ENCODE assay signal across 13 cellular contexts in genomic region chr10:43881657-43882056, GRCh38.
DNase-seq lines count a peak whose midpoint lies in the region; ATAC-seq and TF ChIP-seq lines count a peak whose summit lies in the region.
"Had no signal": no experiment of that assay in that cellular context is flagged by ENCODE, and none has a peak within 500 bp of the region (broad histone marks: within the 10 kb centered on the region; RNA-seq: fewer than 3 reads in every experiment).

No MANE protein-coding gene starts in this region.

- in situ Hi-C loops in IMR-90 (cut with MboI; ENCODE audit: low sequenced_read_pairs): no loop called here

- H3K36me3 ChIP-seq in left ventricle myocardium inferior: no peaks in the 10 kb centered on the region
- H3K36me3 ChIP-seq in IMR-90 (ENCODE audit: control insufficient read depth, insufficient read depth, low read length): no peaks in the 10 kb centered on the region
- no peaks in the 10 kb centered on the region for H3K36me3 ChIP-seq in mesenchymal stem cell (ENCODE audit: control insufficient read depth in 1 of 2, insufficient read depth in 2 of 2, low read depth in 1 of 2, low read length in 2 of 2)

- BruUV-seq in IMR-90 (replicated peaks; lab: Mats Ljungman, UMichigan): no TSS peak

- peak overlapping the region; percentile 19 for H3K27ac ChIP-seq in left ventricle myocardium inferior (replicated peaks)
- H3K27ac ChIP-seq in IMR-90 (ENCODE audit: insufficient read depth, low read length): no peak overlapping the region
- H3K27ac ChIP-seq in mesenchymal stem cell (ENCODE audit: low read length, poor library complexity, severe bottlenecking): no peak overlapping the region

- H3K9me3 ChIP-seq in left ventricle myocardium inferior (replicated peaks): no peaks in the 10 kb centered on the region
- H3K9me3 ChIP-seq in IMR-90 (ENCODE audit: control insufficient read depth, insufficient read depth, low read length): no peaks in the 10 kb centered on the region
- H3K9me3 ChIP-seq in mesenchymal stem cell (ENCODE audit: control insufficient read depth, low read length): no peaks in the 10 kb centered on the region

- H3K4ac ChIP-seq in IMR-90 (ENCODE audit: low read depth, low read length) (peak overlapping the region; percentile 47; the same call in 1 of the 2 replicates), mesenchymal stem cell (ENCODE audit: low read depth in 1 of 2, low read length in 2 of 2) (no peak overlapping the region)

- TF ChIP-seq CTCF in left ventricle myocardium inferior (IDR thresholded peaks at IDR 0.05; ENCODE audit: borderline replicate concordance) (no peak), IMR-90 (conservative IDR thresholded peaks at IDR 0.05; ENCODE audit: low read depth, low read length) (no peak), type B pancreatic cell (conservative IDR thresholded peaks at IDR 0.05) (no peak)

- H4K8ac ChIP-seq in IMR-90 (ENCODE audit: low read depth in 2 of 2, low read length in 2 of 2): 0 out of 4 replicates have a peak overlapping the region, but pooled peaks of 1 of the 2 experiments have one; percentile 40
- H4K8ac ChIP-seq in mesenchymal stem cell (ENCODE audit: low read length): no peak overlapping the region

- peak overlapping the region; percentile 56; the same call in 1 of the 2 replicates for H2BK20ac ChIP-seq in IMR-90 (ENCODE audit: low read depth, low read length)

- H3K23ac ChIP-seq in IMR-90 (ENCODE audit: low read depth, low read length): no peak overlapping the region
- no peak overlapping the region for H3K23ac ChIP-seq in mesenchymal stem cell (ENCODE audit: low read length in 2 of 2)

- peak overlapping the region; percentile 57 for H2BK120ac ChIP-seq in IMR-90 (ENCODE audit: low read depth, low read length)
- no peak overlapping the region for H2BK120ac ChIP-seq in mesenchymal stem cell (ENCODE audit: low read depth, low read length)

- ATAC-seq in IMR-90 (ENCODE audit: low read depth) (no peak), esophagus mucosa (no peak)
- ATAC-seq: HCT116 had no signal

- peak overlapping the region; percentile 69 for H2AK5ac ChIP-seq in IMR-90 (ENCODE audit: low read depth, low read length)
- no peak overlapping the region for H2AK5ac ChIP-seq in mesenchymal stem cell (ENCODE audit: low read length, severe bottlenecking)

- peaks cover 39% of the 10 kb centered on the region for H3K4me1 ChIP-seq in left ventricle myocardium inferior
- peaks cover 17% of the 10 kb centered on the region for H3K4me1 ChIP-seq in IMR-90 (ENCODE audit: control insufficient read depth, insufficient read depth, low read length)
- no peaks in the 10 kb centered on the region for H3K4me1 ChIP-seq in mesenchymal stem cell (ENCODE audit: control insufficient read depth, insufficient read depth, low read depth, low read length)

- H3K9me3 Mint-ChIP-seq in type B pancreatic cell: no peaks in the 10 kb centered on the region
- H3K9me3 Mint-ChIP-seq: CD4-positive, alpha-beta T cell had no signal

- POLR2A ChIA-PET in IMR-90 (lab: Charles Lee; ENCODE audit: unreplicated experiment): no interaction called here

- no peak for TF ChIP-seq RAD21 in IMR-90 (IDR thresholded peaks at IDR 0.05; ENCODE audit: low read length)

- H2AFZ ChIP-seq in IMR-90 (replicated peaks; ENCODE audit: low read length, poor library complexity) (peak overlapping the region; percentile 13), mesenchymal stem cell (ENCODE audit: low read depth, low read length) (no peak overlapping the region)

- H3K9me1 ChIP-seq in IMR-90 (ENCODE audit: insufficient read depth, low read length): peaks cover 25% of the 10 kb centered on the region

- peak overlapping the region in 1 of 2 experiments; percentile 21 for H2BK12ac ChIP-seq in mesenchymal stem cell (ENCODE audit: low read length in 2 of 2)

- intact Hi-C loops in left ventricle myocardium inferior (cut with micrococcal nuclease) (no loop called here), cardiac septum (cut with DNase I) (no loop called here), IMR-90 (cut with micrococcal nuclease) (no loop called here)

- TF ChIP-seq POLR2A in IMR-90 (IDR thresholded peaks at IDR 0.05; ENCODE audit: low read depth, low read length): no peak

- H3K56ac ChIP-seq in IMR-90 (ENCODE audit: extremely low read depth, insufficient read depth, low read length): no peak overlapping the region

- H3K9ac ChIP-seq in IMR-90 (ENCODE audit: low read depth, low read length) (no peak overlapping the region), mesenchymal stem cell (ENCODE audit: low read length) (no peak overlapping the region)

- H3K27me3 ChIP-seq in left ventricle myocardium inferior (ENCODE audit: low read depth) (no peaks in the 10 kb centered on the region), IMR-90 (ENCODE audit: control insufficient read depth, insufficient read depth, low read length) (no peaks in the 10 kb centered on the region), mesenchymal stem cell (ENCODE audit: control insufficient read depth in 1 of 2, insufficient read depth in 1 of 2, low read length in 2 of 2) (peaks cover 3% of the 10 kb centered on the region in 2 experiments)

- H2BK5ac ChIP-seq in IMR-90 (ENCODE audit: low read depth, low read length, poor library complexity, severe bottlenecking) (no peak overlapping the region), mesenchymal stem cell (ENCODE audit: low read depth, low read length, poor library complexity, severe bottlenecking) (no peak overlapping the region)

- H3K79me1 ChIP-seq in IMR-90 (ENCODE audit: low read depth in 1 of 2, low read length in 2 of 2) (no peaks in the 10 kb centered on the region), mesenchymal stem cell (replicated peaks; ENCODE audit: low read length, poor library complexity, severe bottlenecking) (no peaks in the 10 kb centered on the region)

- dilution Hi-C loops in IMR-90 (cut with HindIII; ENCODE audit: low sequenced_read_pairs, unreplicated experiment): no loop called here

- H3K18ac ChIP-seq in IMR-90 (ENCODE audit: low read depth, low read length) (no peak overlapping the region), mesenchymal stem cell (ENCODE audit: low read depth in 1 of 2, low read length in 2 of 2) (peak overlapping the region in 1 of 2 experiments; percentile 67)

- no peaks in the 10 kb centered on the region for H4K20me1 ChIP-seq in IMR-90 (ENCODE audit: insufficient read depth, low read length)

- WGBS in IMR-90 (ENCODE audit: extremely low coverage in 2 of 2, insufficient read length in 1 of 2), 2 experiments: no CpG with 5 or more reads among the region's 2 CpGs
- WGBS in mesenchymal stem cell: 93% methylated on average over 2 of the region's 2 CpGs

- H3K14ac ChIP-seq in IMR-90 (replicated peaks; ENCODE audit: low read depth, low read length) (no peak overlapping the region), mesenchymal stem cell (ENCODE audit: low read length in 2 of 2) (no peak overlapping the region)

- H2BK15ac ChIP-seq in IMR-90 (ENCODE audit: low read depth, low read length): peak overlapping the region; percentile 70; the same call in 1 of the 3 replicates
- no peak overlapping the region for H2BK15ac ChIP-seq in mesenchymal stem cell (ENCODE audit: low read depth, poor library complexity, severe bottlenecking)

- no peak overlapping the region for H2AK9ac ChIP-seq in IMR-90 (replicated peaks; ENCODE audit: low read depth, low read length, poor library complexity)

- peaks cover 6% of the 10 kb centered on the region for H3K27me3 Mint-ChIP-seq in type B pancreatic cell
- H3K27me3 Mint-ChIP-seq: CD4-positive, alpha-beta T cell had no signal

- CTCF ChIA-PET in IMR-90 (lab: Yijun Ruan, JAX): no interaction called here

- peaks cover 21% of the 10 kb centered on the region for H3K4me1 Mint-ChIP-seq in type B pancreatic cell (ENCODE audit: unreplicated experiment)
- H3K4me1 Mint-ChIP-seq: B cell had no signal

- H4K91ac ChIP-seq in IMR-90 (ENCODE audit: insufficient read depth, low read depth, low read length): peak overlapping the region; percentile 19
- H4K91ac ChIP-seq in mesenchymal stem cell (ENCODE audit: low read length): peak overlapping the region; percentile 14

- no peak overlapping the region for H4K5ac ChIP-seq in IMR-90 (ENCODE audit: low read depth, low read length)

- H3K4me2 ChIP-seq in IMR-90 (ENCODE audit: low read depth, low read length) (no peak overlapping the region), mesenchymal stem cell (ENCODE audit: low read length, poor library complexity, severe bottlenecking) (no peak overlapping the region)

- DNase-seq in left ventricle myocardium inferior: no peak
- no peak for DNase-seq in cardiac septum (ENCODE audit: low spot score)
- DNase-seq in IMR-90: no peak
- no peak for DNase-seq in mesenchymal stem cell
- DNase-seq in type B pancreatic cell (ENCODE audit: extremely low spot score, unreplicated experiment): peak; percentile 58
- no peak for DNase-seq in NOMO-1 treated with dmso at 0.1 percent for 144 hours (lab: John Stamatoyannopoulos, UW; ENCODE audit: unreplicated experiment)
- DNase-seq: C1 segment of cervical spinal cord; Calu3; CD4-positive, alpha-beta T cell; DMS 273 treated with DMSO at 0.1 percent for 48 hours had no signal

- no peak overlapping the region for H3K4me3 Mint-ChIP-seq in type B pancreatic cell
- H3K4me3 Mint-ChIP-seq: B cell; CD4-positive, alpha-beta T cell had no signal

- no peak overlapping the region for H3K4me3 ChIP-seq in left ventricle myocardium inferior
- no peak overlapping the region for H3K4me3 ChIP-seq in IMR-90 (ENCODE audit: insufficient read depth, low read depth, low read length)
- H3K4me3 ChIP-seq in mesenchymal stem cell (ENCODE audit: insufficient read depth in 1 of 2, low read depth in 1 of 2, low read length in 2 of 2): no peak overlapping the region

- no peak overlapping the region for H3K27ac Mint-ChIP-seq in type B pancreatic cell
- H3K27ac Mint-ChIP-seq: B cell; CD4-positive, alpha-beta T cell had no signal

- no peaks in the 10 kb centered on the region for H3K36me3 Mint-ChIP-seq in type B pancreatic cell

TF ChIP-seq in IMR-90, 13 proteins besides CTCF, POLR2A, EP300 and RAD21 (continues in another document):
- TF ChIP-seq FOS (IDR thresholded peaks at IDR 0.05; ENCODE audit: low read depth, low read length) (no peak), SMC3 (IDR thresholded peaks at IDR 0.05; ENCODE audit: low read depth, low read length) (no peak), MXI1 (IDR thresholded peaks at IDR 0.05; ENCODE audit: borderline replicate concordance, low read depth, low read length) (no peak), MAFK (IDR thresholded peaks at IDR 0.05; ENCODE audit: low read depth, low read length) (no peak), CEBPB (IDR thresholded peaks at IDR 0.05; ENCODE audit: low read depth, low read length) (no peak)
- TF ChIP-seq, protein P1, sequence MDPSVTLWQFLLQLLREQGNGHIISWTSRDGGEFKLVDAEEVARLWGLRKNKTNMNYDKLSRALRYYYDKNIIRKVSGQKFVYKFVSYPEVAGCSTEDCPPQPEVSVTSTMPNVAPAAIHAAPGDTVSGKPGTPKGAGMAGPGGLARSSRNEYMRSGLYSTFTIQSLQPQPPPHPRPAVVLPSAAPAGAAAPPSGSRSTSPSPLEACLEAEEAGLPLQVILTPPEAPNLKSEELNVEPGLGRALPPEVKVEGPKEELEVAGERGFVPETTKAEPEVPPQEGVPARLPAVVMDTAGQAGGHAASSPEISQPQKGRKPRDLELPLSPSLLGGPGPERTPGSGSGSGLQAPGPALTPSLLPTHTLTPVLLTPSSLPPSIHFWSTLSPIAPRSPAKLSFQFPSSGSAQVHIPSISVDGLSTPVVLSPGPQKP (IDR thresholded peaks at IDR 0.05; ENCODE audit: borderline replicate concordance, low read depth, low read length): no peak
